13 cellular contexts compared by ENCODE assay signal in genomic region chr2:73832905-73833304, GRCh38. TPM values are rescaled to one million over a fixed set of nuclear protein-coding genes. Genes with fewer than 3 reads are reported as not detected.
DNase-seq lines count a peak whose midpoint lies in the region; ATAC-seq and TF ChIP-seq lines count a peak whose summit lies in the region.
"Had no signal": no experiment of that assay in that cellular context is flagged by ENCODE, and none has a peak within 500 bp of the region (broad histone marks: within the 10 kb centered on the region; RNA-seq: fewer than 3 reads in every experiment).

No MANE protein-coding gene starts in this region.

- no peak for DNase-seq in T-helper 1 cell
- DNase-seq in NAMALWA (ENCODE audit: low spot score): peak; percentile 45
- DNase-seq in cardiac fibroblast (ENCODE audit: low read depth in 2 of 2): peak; percentile 21 to 50
- peak; percentile 45 for DNase-seq in renal cortical epithelial cell (ENCODE audit: low read depth)
- DNase-seq in NCI-H345 treated with DMSO at 0.1 percent for 48 hours (lab: John Stamatoyannopoulos, UW; ENCODE audit: unreplicated experiment): no peak
- DNase-seq: endodermal cell; NCI-H2107; spleen; stimulated activated naive CD8-positive, alpha-beta T cell treated with anti-CD3 and anti-CD28 coated beads, Interleukin-15, amount 100 ng/mL, for 72 hours had no signal

- peak overlapping the region; percentile 29 for H3K27ac Mint-ChIP-seq in T-helper 1 cell treated with Interleukin-12 subunit alpha and Interleukin-12 subunit beta and Interleukin-4 antibody, amounts not matched to agents 30 μg/mL and 1 μg/mL, for 36 hours
- H3K27ac Mint-ChIP-seq: B cell, endodermal cell had no signal

- H3K4me3 Mint-ChIP-seq in T-helper 1 cell treated with Interleukin-12 subunit alpha and Interleukin-12 subunit beta and Interleukin-4 antibody, amounts not matched to agents 30 μg/mL and 1 μg/mL, for 36 hours: no peak overlapping the region
- H3K4me3 Mint-ChIP-seq: B cell; endodermal cell; stimulated activated naive CD8-positive, alpha-beta T cell treated with anti-CD3 and anti-CD28 coated beads, Interleukin-15, amount 100 ng/mL, for 72 hours had no signal

- H3K9me3 Mint-ChIP-seq in T-helper 1 cell treated with Interleukin-12 subunit alpha and Interleukin-12 subunit beta and Interleukin-4 antibody, amounts not matched to agents 30 μg/mL and 1 μg/mL, for 36 hours: peaks cover 5% of the 10 kb centered on the region

- H3K4me1 Mint-ChIP-seq in T-helper 1 cell treated with Interleukin-12 subunit alpha and Interleukin-12 subunit beta and Interleukin-4 antibody, amounts not matched to agents 30 μg/mL and 1 μg/mL, for 36 hours (ENCODE audit: low read depth): peaks cover 32% of the 10 kb centered on the region

- no peak for TF ChIP-seq CTCF in cardiac fibroblast (IDR thresholded peaks at IDR 0.05; ENCODE audit: low read depth, low read length)

- no peak overlapping the region for H3K4me3 ChIP-seq in cardiac fibroblast (replicated peaks in 1 of 2; ENCODE audit: low read depth in 2 of 2, low read length in 2 of 2)
- H3K4me3 ChIP-seq: spleen had no signal

- ATAC-seq in HG03139 (IDR thresholded peaks at IDR 0.05; ENCODE audit: unreplicated experiment) (no peak), HG03095 (IDR thresholded peaks at IDR 0.05; ENCODE audit: unreplicated experiment) (no peak)
- ATAC-seq: stimulated activated naive CD8-positive, alpha-beta T cell treated with anti-CD3 and anti-CD28 coated beads, Interleukin-15, amount 100 ng/mL, for 72 hours had no signal

- peaks cover 32% of the 10 kb centered on the region for H3K36me3 Mint-ChIP-seq in T-helper 1 cell treated with Interleukin-12 subunit alpha and Interleukin-12 subunit beta and Interleukin-4 antibody, amounts not matched to agents 30 μg/mL and 1 μg/mL, for 36 hours (ENCODE audit: low read depth)

- H3K27me3 Mint-ChIP-seq in T-helper 1 cell treated with Interleukin-12 subunit alpha and Interleukin-12 subunit beta and Interleukin-4 antibody, amounts not matched to agents 30 μg/mL and 1 μg/mL, for 36 hours (ENCODE audit: low read depth): no peaks in the 10 kb centered on the region
- H3K27me3 Mint-ChIP-seq: B cell; stimulated activated naive CD8-positive, alpha-beta T cell treated with anti-CD3 and anti-CD28 coated beads, Interleukin-15, amount 100 ng/mL, for 72 hours had no signal

RNA-seq across cellular contexts. Expression of gene STAMBP, which starts 4.1 kb away (rescaled TPM):
- total RNA-seq in renal cortical epithelial cell: 36.5 and 61.9 TPM in 2 replicates

RNA-seq across cellular contexts. Expression of gene C2orf78, which starts 48.9 kb away (rescaled TPM):
- total RNA-seq in renal cortical epithelial cell: not detected in 2 replicates
- total RNA-seq: B cell, endodermal cell, spleen had no signal

RNA-seq across cellular contexts. Expression of gene DUSP11, which starts 53.0 kb away (rescaled TPM):
- total RNA-seq in renal cortical epithelial cell: 23.5 and 40.5 TPM in 2 replicates

RNA-seq across cellular contexts. Expression of gene ACTG2, which starts 59.9 kb away (rescaled TPM):
- 0.15 TPM in 1 of 2 replicates, not detected in the other for total RNA-seq in renal cortical epithelial cell
- total RNA-seq: B cell had no signal

Comparison
In these comparisons a context has a peak if more than half of its experiments do, and no peak if none do; other contexts are left out.
1. DNase-seq: peak in NAMALWA (single experiment), cardiac fibroblast (2 of 2) and renal cortical epithelial cell (single experiment); none in T-helper 1 cell (0 of 5) and NCI-H345 treated with DMSO at 0.1 percent for 48 hours (single experiment).